In the genomic region with DNA sequence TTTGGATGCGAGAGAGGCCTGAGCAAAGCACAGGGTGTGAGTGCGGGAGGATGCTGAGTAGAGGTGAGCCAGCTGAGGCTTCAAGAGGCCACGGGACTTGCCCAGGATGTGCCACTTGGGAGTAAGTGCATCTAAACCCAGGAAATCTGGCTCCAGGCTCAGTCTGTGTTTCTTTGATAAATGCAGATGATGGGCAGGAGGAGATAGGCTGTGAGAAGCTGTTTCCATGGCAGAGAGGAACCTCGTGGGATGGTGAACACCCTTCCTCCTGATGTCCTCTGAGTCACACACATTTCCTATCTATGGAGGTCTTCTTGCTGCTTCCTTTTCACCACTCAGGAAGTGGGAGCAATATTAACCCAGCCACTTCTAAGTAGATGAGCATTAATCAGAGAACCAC, we compare ENCODE assay signal across 33 cellular contexts. TPM values are rescaled to one million over a fixed set of nuclear protein-coding genes. Genes with fewer than 3 reads are reported as not detected.
"Had no signal": no experiment of that assay in that cellular context is flagged by ENCODE, and none has a peak within 500 bp of the region (broad histone marks: within the 10 kb centered on the region; RNA-seq: fewer than 3 reads in every experiment).

No MANE protein-coding gene starts in this region.

- H3K4me3 ChIP-seq: ascending aorta, body of pancreas, SJCRH30 had no signal

- H3K27me3 ChIP-seq: ascending aorta, body of pancreas, SJCRH30 had no signal

- H3K4me1 ChIP-seq: ascending aorta, body of pancreas, SJCRH30 had no signal

- H3K36me3 ChIP-seq: ascending aorta, SJCRH30 had no signal

- H3K27ac ChIP-seq: ascending aorta, body of pancreas, SJCRH30 had no signal

- H3K9me3 ChIP-seq: ascending aorta, body of pancreas, SJCRH30, SK-N-SH had no signal

- DNase-seq: activated CD4-positive, alpha-beta T cell treated with anti-CD3 and anti-CD28 coated beads for 48 hours; activated CD4-positive, alpha-beta T cell treated with anti-CD3 and anti-CD28 coated beads, Interleukin-2, amount 50 U/mL, for 48 hours; activated CD4-positive, CD25-positive, alpha-beta regulatory T cell treated with anti-CD3 and anti-CD28 coated beads, Interleukin-2, amount 50 U/mL, for 72 hours; activated CD8-positive, alpha-beta memory T cell treated with anti-CD3 and anti-CD28 coated beads, Interleukin-2, amount 10 ng/mL, durations not matched to agents 7 days and 5 days; activated effector memory CD4-positive, alpha-beta T cell treated with Interleukin-2 at 50 U/mL for 16 hours; activated naive CD4-positive, alpha-beta T cell treated with Interleukin-2 at 50 U/mL for 16 hours; activated naive CD8-positive, alpha-beta T cell treated with anti-CD3 and anti-CD28 coated beads, Interleukin-2, amount 50 U/mL, for 24 hours; activated T-cell treated with anti-CD3 and anti-CD28 coated beads, Interleukin-2, amount 50 U/mL, for 24 hours; amniotic stem cell; body of pancreas; KBM-7; NCI-H1092; NCI-H1417 treated with DMSO at 0.1 percent for 48 hours; NCI-H1694; NCI-H2029; NCI-H2107; NCI-H2171 treated with DMSO at 0.1 percent for 48 hours; NCI-H226; NCI-H510A; NCI-H526 treated with DMSO at 0.1 percent for 48 hours; NCI-H82; SJCRH30; SK-N-SH; T-helper 1 cell had no signal

- ATAC-seq: activated CD8-positive, alpha-beta memory T cell treated with anti-CD3 and anti-CD28 coated beads, Interleukin-2, amount 10 ng/mL, durations not matched to agents 7 days and 5 days; activated naive CD4-positive, alpha-beta T cell treated with anti-CD3 and anti-CD28 coated beads, Interleukin-2, amount 50 U/mL, for 72 hours; activated naive CD8-positive, alpha-beta T cell treated with anti-CD3 and anti-CD28 coated beads, Interleukin-2, amount 50 U/mL, for 24 hours; body of pancreas; WTC11 had no signal

RNA-seq across cellular contexts. Expression of a gene that starts 38.4 kb away (rescaled TPM):
- total RNA-seq: activated CD8-positive, alpha-beta memory T cell treated with anti-CD3 and anti-CD28 coated beads, Interleukin-2, amount 10 ng/mL, durations not matched to agents 7 days and 5 days; activated naive CD4-positive, alpha-beta T cell treated with anti-CD3 and anti-CD28 coated beads, Interleukin-2, amount 50 U/mL, for 72 hours; activated T-helper 1 cell treated with anti-CD3 and anti-CD28 coated beads, Interleukin-12 subunit alpha, Interleukin-12 subunit beta, Interleukin-2, Interleukin-4 antibody, amounts not matched to agents 30 ng/mL and 10 ng/mL and 1 ng/mL, durations not matched to agents 14 hours and 24 hours and 36 hours; ascending aorta; bronchial epithelial cell; MCF 10A; OCI-LY7; RPMI7951; SJCRH30; T-helper 2 cell treated with Interferon-gamma antibody and Interleukin-4, amounts not matched to agents 100 ng/mL and 5 ng/mL, for 36 hours had no signal
